ENCODE assay signal across 9 cellular contexts in the genomic region with DNA sequence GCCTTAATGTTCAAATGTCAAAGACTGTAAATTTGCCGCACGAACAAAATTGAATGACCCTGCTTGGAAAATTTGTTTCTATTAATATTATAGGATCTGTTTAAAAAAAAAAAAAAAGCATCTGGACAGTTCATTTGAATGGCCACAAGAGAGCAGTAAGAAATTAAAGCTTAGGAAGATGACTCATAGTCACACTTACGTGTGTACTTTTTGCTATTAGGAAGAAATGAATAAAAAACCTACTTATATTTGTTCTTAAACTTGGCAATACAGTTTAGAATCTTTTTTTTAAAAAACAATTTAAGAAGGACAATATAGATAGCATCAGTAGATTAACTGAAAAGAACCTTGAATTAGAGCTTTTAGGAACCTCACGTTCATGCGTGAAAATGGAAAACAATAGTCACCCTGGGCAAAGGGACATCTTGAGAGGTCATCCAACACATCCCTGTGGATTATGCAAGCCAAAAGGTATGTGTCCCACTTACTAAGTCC.
DNase-seq lines count a peak whose midpoint lies in the region; ATAC-seq and TF ChIP-seq lines count a peak whose summit lies in the region.
"Had no signal": no experiment of that assay in that cellular context is flagged by ENCODE, and none has a peak within 500 bp of the region (broad histone marks: within the 10 kb centered on the region; RNA-seq: fewer than 3 reads in every experiment).

No MANE protein-coding gene starts in this region.

- ATAC-seq in HG03139 (IDR thresholded peaks at IDR 0.05; ENCODE audit: unreplicated experiment) (no peak), GM21717 (IDR thresholded peaks at IDR 0.05; ENCODE audit: unreplicated experiment) (no peak)

- TF ChIP-seq CTCF in Peyer's patch (IDR thresholded peaks at IDR 0.05) = peak in 4 of 6 experiments; percentile 18 to 56 (median 50)
- TF ChIP-seq CTCF in esophagus squamous epithelium (IDR thresholded peaks at IDR 0.05) = peak in 5 of 6 experiments; percentile 34 to 67 (median 51)

- no peaks in the 10 kb centered on the region for H3K4me1 Mint-ChIP-seq in activated naive CD4-positive, alpha-beta T cell treated with anti-CD3 and anti-CD28 coated beads, Interleukin-2, amount 10 ng/mL, durations not matched to agents 7 days and 5 days

- CTCF ChIA-PET in activated naive CD4-positive, alpha-beta T cell treated with anti-CD3 and anti-CD28 coated beads, Interleukin-2, amount 10 ng/mL, durations not matched to agents 7 days and 5 days (lab: Charles Lee) = no interaction called here

- H3K4me3 ChIP-seq in Peyer's patch (no peak overlapping the region), esophagus squamous epithelium (no peak overlapping the region)
- H3K4me3 ChIP-seq: BLaER1 had no signal

- DNase-seq in NCI-H1092 treated with DMSO at 0.1 percent for 48 hours (lab: John Stamatoyannopoulos, UW) = peak; percentile 50
- no peak for DNase-seq in NCI-H1092 (lab: John Stamatoyannopoulos, UW)
- DNase-seq in Peyer's patch = no peak
- no peak for DNase-seq in esophagus squamous epithelium (lab: John Stamatoyannopoulos, UW)
- peak; percentile 90 for DNase-seq in renal cortical epithelial cell (ENCODE audit: low read depth)
- no peak for DNase-seq in activated naive CD4-positive, alpha-beta T cell treated with anti-CD3 and anti-CD28 coated beads, Interleukin-2, amount 10 ng/mL, durations not matched to agents 7 days and 5 days

- H3K4me1 ChIP-seq in Peyer's patch (no peaks in the 10 kb centered on the region), esophagus squamous epithelium (peaks cover 0 to 15% (median 0%) of the 10 kb centered on the region in 3 donors)
- H3K4me1 ChIP-seq: BLaER1 had no signal

- intact Hi-C loops in esophagus squamous epithelium (cut with DNase I) = no loop called here

- H3K36me3 ChIP-seq in Peyer's patch (no peaks in the 10 kb centered on the region), esophagus squamous epithelium (no peaks in the 10 kb centered on the region)
- H3K36me3 ChIP-seq: BLaER1 had no signal

- H3K27ac ChIP-seq in Peyer's patch = no peak overlapping the region
- H3K27ac ChIP-seq in esophagus squamous epithelium = no peak overlapping the region
- H3K27ac ChIP-seq: BLaER1 had no signal

- H3K4me3 Mint-ChIP-seq in activated naive CD4-positive, alpha-beta T cell treated with anti-CD3 and anti-CD28 coated beads, Interleukin-2, amount 10 ng/mL, durations not matched to agents 7 days and 5 days = no peak overlapping the region

- H3K27me3 ChIP-seq in Peyer's patch = no peaks in the 10 kb centered on the region
- no peaks in the 10 kb centered on the region for H3K27me3 ChIP-seq in esophagus squamous epithelium
- H3K27me3 ChIP-seq: BLaER1 had no signal

- H3K9me3 Mint-ChIP-seq in activated naive CD4-positive, alpha-beta T cell treated with anti-CD3 and anti-CD28 coated beads, Interleukin-2, amount 10 ng/mL, durations not matched to agents 7 days and 5 days = peaks cover 2% of the 10 kb centered on the region

- no peaks in the 10 kb centered on the region for H3K9me3 ChIP-seq in Peyer's patch
- H3K9me3 ChIP-seq in esophagus squamous epithelium = no peaks in the 10 kb centered on the region
- H3K9me3 ChIP-seq: BLaER1 had no signal

- 24 to 28% methylated on average over 5 of the region's 5 CpGs for WGBS in esophagus squamous epithelium, 2 donors

- TF ChIP-seq POLR2A in Peyer's patch (IDR thresholded peaks at IDR 0.05) (no peak), esophagus squamous epithelium (IDR thresholded peaks at IDR 0.05) (no peak)

- no peak overlapping the region for H3K27ac Mint-ChIP-seq in activated naive CD4-positive, alpha-beta T cell treated with anti-CD3 and anti-CD28 coated beads, Interleukin-2, amount 10 ng/mL, durations not matched to agents 7 days and 5 days

- no peaks in the 10 kb centered on the region for H3K36me3 Mint-ChIP-seq in activated naive CD4-positive, alpha-beta T cell treated with anti-CD3 and anti-CD28 coated beads, Interleukin-2, amount 10 ng/mL, durations not matched to agents 7 days and 5 days

- no peaks in the 10 kb centered on the region for H3K27me3 Mint-ChIP-seq in activated naive CD4-positive, alpha-beta T cell treated with anti-CD3 and anti-CD28 coated beads, Interleukin-2, amount 10 ng/mL, durations not matched to agents 7 days and 5 days

Comparison
In these comparisons a context has a peak if more than half of its experiments do, and no peak if none do; other contexts are left out.
1. DNase-seq: peak in NCI-H1092 treated with DMSO at 0.1 percent for 48 hours (single experiment) and renal cortical epithelial cell (single experiment); none in NCI-H1092 (single experiment), Peyer's patch (0 of 3), esophagus squamous epithelium (single experiment) and activated naive CD4-positive, alpha-beta T cell treated with anti-CD3 and anti-CD28 coated beads, Interleukin-2, amount 10 ng/mL, durations not matched to agents 7 days and 5 days (single experiment).